ENCODE assay signal across 8 cellular contexts in the genomic region with DNA sequence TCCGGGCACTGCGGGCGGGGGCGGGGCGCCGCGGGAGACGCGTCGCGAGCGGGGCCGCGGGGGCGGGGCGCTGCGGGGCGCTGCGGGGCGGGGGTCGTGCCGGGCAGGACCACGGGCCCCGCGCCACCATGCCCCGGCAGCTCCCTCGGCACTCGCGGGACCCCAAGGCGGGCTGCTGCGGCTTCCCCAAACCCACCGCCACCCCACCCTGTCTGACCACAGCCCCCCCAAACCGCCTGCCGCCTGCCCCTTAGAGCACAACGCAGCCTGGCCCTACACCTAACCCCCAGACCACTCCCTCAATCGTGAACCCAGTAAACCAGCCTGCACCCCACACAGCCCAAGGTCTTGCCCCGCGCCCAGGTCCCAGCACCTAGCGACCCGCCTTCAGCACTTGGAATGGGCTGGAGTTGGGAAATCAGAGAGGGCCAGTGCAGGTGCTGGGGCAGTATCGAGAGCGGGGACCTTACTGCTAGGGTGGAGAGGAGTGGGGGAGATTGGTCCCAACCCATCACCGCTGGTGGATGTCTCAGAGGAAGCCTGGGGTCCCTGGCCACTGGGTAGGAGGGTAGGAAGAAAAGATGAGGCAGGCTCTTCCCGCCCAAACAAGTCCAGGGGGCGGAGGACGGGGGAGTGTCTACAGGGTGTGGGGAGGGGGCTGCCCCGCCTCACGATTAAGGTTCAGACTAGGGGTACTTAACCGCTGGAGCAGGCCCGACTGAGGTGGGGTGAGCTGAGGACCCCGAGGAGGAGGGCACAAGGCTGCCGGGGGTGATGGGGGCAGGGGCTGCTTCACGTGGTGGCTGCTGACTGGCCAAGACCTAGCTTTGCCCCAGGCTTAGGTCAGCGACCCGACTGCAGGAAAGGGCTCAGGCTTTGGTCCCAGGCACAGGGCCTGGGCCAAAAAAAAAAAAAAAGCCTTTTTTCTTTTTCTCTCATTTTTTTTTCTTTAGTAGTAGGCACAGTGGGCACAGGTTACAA. TPM values are rescaled to one million over a fixed set of nuclear protein-coding genes. Genes with fewer than 3 reads are reported as not detected.
DNase-seq lines count a peak whose midpoint lies in the region; ATAC-seq, FAIRE-seq and TF ChIP-seq lines count a peak whose summit lies in the region.
"Had no signal": no experiment of that assay in that cellular context is flagged by ENCODE, and none has a peak within 500 bp of the region (broad histone marks: within the 10 kb centered on the region; RNA-seq: fewer than 3 reads in every experiment).

No MANE protein-coding gene starts in this region.

- no TSS peak for BruUV-seq in HepG2 (replicated peaks; lab: Mats Ljungman, UMichigan)

- POLR2A ChIA-PET in HepG2 (lab: Yijun Ruan, JAX): interaction anchor here (1.0 to 2.6 kb wide), 12 partner anchors 9 to 132 kb away, joined by 4 to 149 read pairs (median 6); a partner anchor contains a TSS

- ATAC-seq in GM21515 (IDR thresholded peaks at IDR 0.05; ENCODE audit: unreplicated experiment) (peak; percentile 4), HepG2 (peak; percentile 56), HG02938 (IDR thresholded peaks at IDR 0.05; ENCODE audit: unreplicated experiment) (no peak), HG02623 (IDR thresholded peaks at IDR 0.05; ENCODE audit: unreplicated experiment) (no peak)

- no peaks in the 10 kb centered on the region for H3K9me3 ChIP-seq in HepG2 (ENCODE audit: low read length)

- FAIRE-seq in HepG2 (lab: Jason Lieb, UNC): no peak

- H3K4me3 ChIP-seq in cardiac fibroblast (replicated peaks in 1 of 2; ENCODE audit: low read depth in 2 of 2, low read length in 2 of 2) (peak overlapping the region; percentile 56 to 90), HepG2 (replicated peaks in 1 of 3; ENCODE audit: insufficient read depth in 1 of 3, low read depth in 2 of 3, low read length in 3 of 3) (peak overlapping the region; percentile 92 to 99 (median 98))

- TF ChIP-seq POLR2A in HepG2 (IDR thresholded peaks at IDR 0.05; ENCODE audit: insufficient read depth in 1 of 2, low read depth in 2 of 2, low read length in 2 of 2): peak in 1 of 2 experiments; percentile 56; a peak in 2 of 4 replicates

- peaks cover 67% of the 10 kb centered on the region for H3K4me1 ChIP-seq in HepG2 (ENCODE audit: insufficient read depth, low read length)

- TF ChIP-seq CTCF in cardiac fibroblast (IDR thresholded peaks at IDR 0.05; ENCODE audit: low read depth, low read length): no peak
- no peak for TF ChIP-seq CTCF in HepG2 (CRISPR knock-in tag; IDR thresholded peaks at IDR 0.05)

- CTCF ChIA-PET in HepG2 (lab: Yijun Ruan, JAX; ENCODE audit: low intra/inter-chr PET ratio, low total read pairs): interaction anchor here (0.7 to 1.9 kb wide), 2 partner anchors 25 to 70 kb away, joined by 3 to 5 read pairs; no protein-coding TSS in a partner anchor

- H3K27ac ChIP-seq in HepG2 (ENCODE audit: extremely low read length, insufficient read depth, low read length) (peak overlapping the region; percentile 95), temporal lobe (ENCODE audit: low read depth, low read length) (peak overlapping the region; percentile 99)

- 2% methylated on average over 20 of the region's 55 CpGs for WGBS in HepG2 (ENCODE audit: low lambda C conversion rate)

- DNase-seq in NCI-H2227 treated with DMSO at 0.1 percent for 48 hours (lab: John Stamatoyannopoulos, UW) (peak; percentile 47), cardiac fibroblast (ENCODE audit: low read depth in 2 of 2) (no peak), HepG2 (ENCODE audit: low spot score) (no peak)

- peak overlapping the region; percentile 91 for H3K4me2 ChIP-seq in HepG2 (ENCODE audit: low read depth, low read length)

- intact Hi-C loops in HepG2 (cut with micrococcal nuclease; ENCODE audit: unreplicated experiment): no loop called here

- peak overlapping the region; percentile 63 for H2AFZ ChIP-seq in HepG2 (ENCODE audit: low read length)

- H3K79me2 ChIP-seq in HepG2 (ENCODE audit: insufficient read depth, low read length): peaks cover 18% of the 10 kb centered on the region

- no peaks in the 10 kb centered on the region; a peak in 1 of 5 replicates for H3K27me3 ChIP-seq in HepG2 (ENCODE audit: control insufficient read depth in 1 of 2, insufficient read depth in 2 of 2, low read length in 2 of 2)

- peak overlapping the region; percentile 80 for H3K9ac ChIP-seq in HepG2 (ENCODE audit: insufficient read depth, low read depth, low read length)

- TF ChIP-seq EP300 in HepG2 (IDR thresholded peaks at IDR 0.05; ENCODE audit: low read depth in 2 of 2, low read length in 2 of 2): no peak
- no peak for TF ChIP-seq EP300 in HepG2 (CRISPR knock-in tag; IDR thresholded peaks at IDR 0.05; ENCODE audit: borderline replicate concordance)

- peaks cover 1 to 7% of the 10 kb centered on the region in 2 experiments; a peak in 3 of 5 replicates for H3K36me3 ChIP-seq in HepG2 (replicated peaks in 1 of 2; ENCODE audit: control insufficient read depth in 1 of 2, insufficient read depth in 2 of 2, low read length in 2 of 2)

- in situ Hi-C loops in HepG2 (cut with HindIII; ENCODE audit: extremely low pct_ligation_motif_present, low pct_unique_long_range_greater_than_20kb): no loop called here

- no peak for TF ChIP-seq RAD21 in HepG2 (CRISPR knock-in tag; IDR thresholded peaks at IDR 0.05)

- no peaks in the 10 kb centered on the region for H4K20me1 ChIP-seq in HepG2 (ENCODE audit: insufficient read depth, low read length)

RNA-seq across cellular contexts. Expression of a gene that starts 0.5 kb away (rescaled TPM):
- 2.0 and 3.9 TPM in 2 replicates for total RNA-seq in HepG2 (2016; rRNA removed; fragmentation: Illumina TruSeq; extraction: Trizol)
- 4.1 and 5.2 TPM in 2 replicates for total RNA-seq in HepG2 (2016; cell fraction: cytosol; rRNA removed; fragmentation: Illumina TruSeq; extraction: Trizol; ENCODE audit: low read depth)
- 1.9 and 3.4 TPM in 2 replicates for total RNA-seq in HepG2 (2016; cell fraction: insoluble cytoplasmic fraction; rRNA removed; fragmentation: Illumina TruSeq; extraction: Trizol)
- 3.2 and 3.4 TPM in 2 replicates for total RNA-seq in HepG2 (2016; cell fraction: membrane; rRNA removed; fragmentation: Illumina TruSeq; extraction: Trizol)
- total RNA-seq in HepG2 (2016; cell fraction: nucleus; rRNA removed; fragmentation: Illumina TruSeq; extraction: Trizol): 6.5 and 7.1 TPM in 2 replicates
- polyA plus RNA-seq in HepG2 (2011; rRNA removed): 17.2 and 19.6 TPM in 2 replicates
- polyA plus RNA-seq in HepG2 (2011; cell fraction: cytosol; rRNA removed): 10.1 and 13.2 TPM in 2 replicates
- polyA plus RNA-seq in HepG2 (2011; cell fraction: nucleus; rRNA removed): 40.7 and 63.7 TPM in 2 replicates
- 29.0 and 34.1 TPM in 2 replicates for polyA plus RNA-seq in HepG2 (2012)
- 2.0 and 2.2 TPM in 2 replicates for polyA plus RNA-seq in HepG2 (2016; cell fraction: cytosol; fragmentation: Illumina TruSeq; extraction: Trizol; ENCODE audit: low read depth)
- polyA plus RNA-seq in HepG2 (2016; cell fraction: insoluble cytoplasmic fraction; fragmentation: Illumina TruSeq; extraction: Trizol; ENCODE audit: low read depth): 7.1 and 8.5 TPM in 2 replicates
- 4.9 and 5.5 TPM in 2 replicates for polyA plus RNA-seq in HepG2 (2016; cell fraction: membrane; fragmentation: Illumina TruSeq; extraction: Trizol; ENCODE audit: low read depth)
- 35.4 and 36.0 TPM in 2 replicates for polyA plus RNA-seq in HepG2 (2016; cell fraction: nucleus; fragmentation: Illumina TruSeq; extraction: Trizol; ENCODE audit: insufficient read depth, low read depth)
- polyA minus RNA-seq in HepG2 (2011; rRNA and poly(A)+ RNA removed; ENCODE audit: low replicate concordance): 6.8 and 7.6 TPM in 2 replicates
- polyA minus RNA-seq in HepG2 (2011; cell fraction: cytosol; rRNA and poly(A)+ RNA removed): 3.4 and 6.6 TPM in 2 replicates
- polyA minus RNA-seq in HepG2 (2011; cell fraction: nucleus; rRNA and poly(A)+ RNA removed): 10.8 and 14.9 TPM in 2 replicates
- 62.2 TPM for total RNA-seq in temporal lobe

RNA-seq across cellular contexts. Expression of a gene that starts 11.1 kb away (rescaled TPM):
- total RNA-seq in HepG2 (2016; rRNA removed; fragmentation: Illumina TruSeq; extraction: Trizol): 2.6 and 5.5 TPM in 2 replicates
- total RNA-seq in HepG2 (2016; cell fraction: cytosol; rRNA removed; fragmentation: Illumina TruSeq; extraction: Trizol; ENCODE audit: low read depth): 1.8 and 2.9 TPM in 2 replicates
- 3.2 and 5.8 TPM in 2 replicates for total RNA-seq in HepG2 (2016; cell fraction: insoluble cytoplasmic fraction; rRNA removed; fragmentation: Illumina TruSeq; extraction: Trizol)
- total RNA-seq in HepG2 (2016; cell fraction: membrane; rRNA removed; fragmentation: Illumina TruSeq; extraction: Trizol): 1.4 and 1.9 TPM in 2 replicates
- total RNA-seq in HepG2 (2016; cell fraction: nucleus; rRNA removed; fragmentation: Illumina TruSeq; extraction: Trizol): 4.1 and 4.3 TPM in 2 replicates
- polyA plus RNA-seq in HepG2 (2011; rRNA removed): 3.6 and 5.2 TPM in 2 replicates
- 1.3 and 1.4 TPM in 2 replicates for polyA plus RNA-seq in HepG2 (2011; cell fraction: cytosol; rRNA removed)
- 32.0 and 32.6 TPM in 2 replicates for polyA plus RNA-seq in HepG2 (2011; cell fraction: nucleus; rRNA removed)
- polyA plus RNA-seq in HepG2 (2012): 7.8 and 11.4 TPM in 2 replicates
- polyA plus RNA-seq in HepG2 (2016; cell fraction: cytosol; fragmentation: Illumina TruSeq; extraction: Trizol; ENCODE audit: low read depth): 0.38 and 0.70 TPM in 2 replicates
- polyA plus RNA-seq in HepG2 (2016; cell fraction: insoluble cytoplasmic fraction; fragmentation: Illumina TruSeq; extraction: Trizol; ENCODE audit: low read depth): 2.2 and 3.6 TPM in 2 replicates
- 0.49 and 0.90 TPM in 2 replicates for polyA plus RNA-seq in HepG2 (2016; cell fraction: membrane; fragmentation: Illumina TruSeq; extraction: Trizol; ENCODE audit: low read depth)
- 13.1 and 17.6 TPM in 2 replicates for polyA plus RNA-seq in HepG2 (2016; cell fraction: nucleus; fragmentation: Illumina TruSeq; extraction: Trizol; ENCODE audit: insufficient read depth, low read depth)
- polyA minus RNA-seq in HepG2 (2011; rRNA and poly(A)+ RNA removed; ENCODE audit: low replicate concordance): 11.1 and 12.7 TPM in 2 replicates
- 3.8 and 6.2 TPM in 2 replicates for polyA minus RNA-seq in HepG2 (2011; cell fraction: cytosol; rRNA and poly(A)+ RNA removed)
- 10.4 and 10.7 TPM in 2 replicates for polyA minus RNA-seq in HepG2 (2011; cell fraction: nucleus; rRNA and poly(A)+ RNA removed)
- total RNA-seq in temporal lobe: 15.5 TPM

RNA-seq across cellular contexts. Expression of a gene that starts 12.9 kb away (rescaled TPM):
- total RNA-seq in HepG2 (2016; rRNA removed; fragmentation: Illumina TruSeq; extraction: Trizol): 3.8 and 15.3 TPM in 2 replicates
- total RNA-seq in HepG2 (2016; cell fraction: cytosol; rRNA removed; fragmentation: Illumina TruSeq; extraction: Trizol; ENCODE audit: low read depth): 138 and 159 TPM in 2 replicates
- 4.0 and 13.1 TPM in 2 replicates for total RNA-seq in HepG2 (2016; cell fraction: insoluble cytoplasmic fraction; rRNA removed; fragmentation: Illumina TruSeq; extraction: Trizol)
- total RNA-seq in HepG2 (2016; cell fraction: membrane; rRNA removed; fragmentation: Illumina TruSeq; extraction: Trizol): 25.0 and 29.6 TPM in 2 replicates
- total RNA-seq in HepG2 (2016; cell fraction: nucleus; rRNA removed; fragmentation: Illumina TruSeq; extraction: Trizol): 18.7 and 21.8 TPM in 2 replicates
- 4.5 and 7.2 TPM in 2 replicates for polyA plus RNA-seq in HepG2 (2011; rRNA removed)
- polyA plus RNA-seq in HepG2 (2011; cell fraction: cytosol; rRNA removed): 5.0 and 5.5 TPM in 2 replicates
- 3.9 and 4.3 TPM in 2 replicates for polyA plus RNA-seq in HepG2 (2011; cell fraction: nucleus; rRNA removed)
- 2.6 and 3.6 TPM in 2 replicates for polyA plus RNA-seq in HepG2 (2012)
- polyA plus RNA-seq in HepG2 (2016; cell fraction: cytosol; fragmentation: Illumina TruSeq; extraction: Trizol; ENCODE audit: low read depth): 2.4 and 3.4 TPM in 2 replicates
- polyA plus RNA-seq in HepG2 (2016; cell fraction: insoluble cytoplasmic fraction; fragmentation: Illumina TruSeq; extraction: Trizol; ENCODE audit: low read depth): 3.4 and 3.5 TPM in 2 replicates
- 2.1 and 3.3 TPM in 2 replicates for polyA plus RNA-seq in HepG2 (2016; cell fraction: membrane; fragmentation: Illumina TruSeq; extraction: Trizol; ENCODE audit: low read depth)
- polyA plus RNA-seq in HepG2 (2016; cell fraction: nucleus; fragmentation: Illumina TruSeq; extraction: Trizol; ENCODE audit: insufficient read depth, low read depth): 4.5 and 4.6 TPM in 2 replicates
- polyA minus RNA-seq in HepG2 (2011; rRNA and poly(A)+ RNA removed; ENCODE audit: low replicate concordance): 121 and 165 TPM in 2 replicates
- polyA minus RNA-seq in HepG2 (2011; cell fraction: cytosol; rRNA and poly(A)+ RNA removed): 34.2 and 36.5 TPM in 2 replicates
- polyA minus RNA-seq in HepG2 (2011; cell fraction: nucleus; rRNA and poly(A)+ RNA removed): 79.1 and 96.4 TPM in 2 replicates
- total RNA-seq in temporal lobe: 11.6 TPM

RNA-seq across cellular contexts. Expression of a gene that starts 26.7 kb away (rescaled TPM):
- 5.1 and 5.3 TPM in 2 replicates for total RNA-seq in HepG2 (2016; rRNA removed; fragmentation: Illumina TruSeq; extraction: Trizol)
- 1.3 and 1.4 TPM in 2 replicates for total RNA-seq in HepG2 (2016; cell fraction: cytosol; rRNA removed; fragmentation: Illumina TruSeq; extraction: Trizol; ENCODE audit: low read depth)
- total RNA-seq in HepG2 (2016; cell fraction: insoluble cytoplasmic fraction; rRNA removed; fragmentation: Illumina TruSeq; extraction: Trizol): 4.3 and 5.3 TPM in 2 replicates
- 3.0 and 3.2 TPM in 2 replicates for total RNA-seq in HepG2 (2016; cell fraction: membrane; rRNA removed; fragmentation: Illumina TruSeq; extraction: Trizol)
- 2.1 and 2.4 TPM in 2 replicates for total RNA-seq in HepG2 (2016; cell fraction: nucleus; rRNA removed; fragmentation: Illumina TruSeq; extraction: Trizol)
- 2.0 and 3.2 TPM in 2 replicates for polyA plus RNA-seq in HepG2 (2011; rRNA removed)
- 3.3 and 3.8 TPM in 2 replicates for polyA plus RNA-seq in HepG2 (2011; cell fraction: cytosol; rRNA removed)
- 1.8 and 2.1 TPM in 2 replicates for polyA plus RNA-seq in HepG2 (2011; cell fraction: nucleus; rRNA removed)
- 2.9 and 3.6 TPM in 2 replicates for polyA plus RNA-seq in HepG2 (2012)
- 1.1 TPM in 2 replicates for polyA plus RNA-seq in HepG2 (2016; cell fraction: cytosol; fragmentation: Illumina TruSeq; extraction: Trizol; ENCODE audit: low read depth)
- 4.1 and 5.6 TPM in 2 replicates for polyA plus RNA-seq in HepG2 (2016; cell fraction: insoluble cytoplasmic fraction; fragmentation: Illumina TruSeq; extraction: Trizol; ENCODE audit: low read depth)
- polyA plus RNA-seq in HepG2 (2016; cell fraction: membrane; fragmentation: Illumina TruSeq; extraction: Trizol; ENCODE audit: low read depth): 1.5 and 1.8 TPM in 2 replicates
- 2.6 and 2.8 TPM in 2 replicates for polyA plus RNA-seq in HepG2 (2016; cell fraction: nucleus; fragmentation: Illumina TruSeq; extraction: Trizol; ENCODE audit: insufficient read depth, low read depth)
- polyA minus RNA-seq in HepG2 (2011; rRNA and poly(A)+ RNA removed; ENCODE audit: low replicate concordance): 6.1 and 8.3 TPM in 2 replicates
- polyA minus RNA-seq in HepG2 (2011; cell fraction: cytosol; rRNA and poly(A)+ RNA removed): 2.1 and 3.3 TPM in 2 replicates
- 1.2 and 1.9 TPM in 2 replicates for polyA minus RNA-seq in HepG2 (2011; cell fraction: nucleus; rRNA and poly(A)+ RNA removed)
- 4.2 TPM for total RNA-seq in temporal lobe

RNA-seq across cellular contexts. Expression of a gene that starts 39.4 kb away (rescaled TPM):
- not detected in 2 replicates for total RNA-seq in HepG2 (2016; rRNA removed; fragmentation: Illumina TruSeq; extraction: Trizol)
- total RNA-seq in HepG2 (2016; cell fraction: cytosol; rRNA removed; fragmentation: Illumina TruSeq; extraction: Trizol; ENCODE audit: low read depth): not detected in 2 replicates
- total RNA-seq in HepG2 (2016; cell fraction: insoluble cytoplasmic fraction; rRNA removed; fragmentation: Illumina TruSeq; extraction: Trizol): not detected in 2 replicates
- total RNA-seq in HepG2 (2016; cell fraction: membrane; rRNA removed; fragmentation: Illumina TruSeq; extraction: Trizol): not detected in 2 replicates
- total RNA-seq in HepG2 (2016; cell fraction: nucleus; rRNA removed; fragmentation: Illumina TruSeq; extraction: Trizol): not detected in 2 replicates
- polyA plus RNA-seq in HepG2 (2011; rRNA removed): not detected in 2 replicates
- polyA plus RNA-seq in HepG2 (2011; cell fraction: cytosol; rRNA removed): not detected in 2 replicates
- 0.42 and 0.50 TPM in 2 replicates for polyA plus RNA-seq in HepG2 (2011; cell fraction: nucleus; rRNA removed)
- 0.11 TPM in 1 of 2 replicates, not detected in the other for polyA plus RNA-seq in HepG2 (2012)
- polyA plus RNA-seq in HepG2 (2016; cell fraction: cytosol; fragmentation: Illumina TruSeq; extraction: Trizol; ENCODE audit: low read depth): not detected in 2 replicates
- not detected in 2 replicates for polyA plus RNA-seq in HepG2 (2016; cell fraction: insoluble cytoplasmic fraction; fragmentation: Illumina TruSeq; extraction: Trizol; ENCODE audit: low read depth)
- not detected in 2 replicates for polyA plus RNA-seq in HepG2 (2016; cell fraction: membrane; fragmentation: Illumina TruSeq; extraction: Trizol; ENCODE audit: low read depth)
- polyA plus RNA-seq in HepG2 (2016; cell fraction: nucleus; fragmentation: Illumina TruSeq; extraction: Trizol; ENCODE audit: insufficient read depth, low read depth): not detected in 2 replicates
- 3.9 TPM in 1 of 2 replicates, not detected in the other for polyA minus RNA-seq in HepG2 (2011; rRNA and poly(A)+ RNA removed; ENCODE audit: low replicate concordance)
- polyA minus RNA-seq in HepG2 (2011; cell fraction: cytosol; rRNA and poly(A)+ RNA removed): not detected in 2 replicates
- not detected in 2 replicates for polyA minus RNA-seq in HepG2 (2011; cell fraction: nucleus; rRNA and poly(A)+ RNA removed)
- total RNA-seq in temporal lobe: 0.98 TPM
- total RNA-seq: subcutaneous adipose tissue had no signal

Comparison
In these comparisons a context has a peak if more than half of its experiments do, and no peak if none do; other contexts are left out.
1. ATAC-seq: peak in GM21515 (single experiment) and HepG2 (single experiment); none in HG02938 (single experiment) and HG02623 (single experiment).